ENCODE assay signal across 24 cellular contexts in genomic region chr11:110955797-110956196, GRCh38.
DNase-seq lines count a peak whose midpoint lies in the region; ATAC-seq, FAIRE-seq and TF ChIP-seq lines count a peak whose summit lies in the region.
"Had no signal": no experiment of that assay in that cellular context is flagged by ENCODE, and none has a peak within 500 bp of the region (broad histone marks: within the 10 kb centered on the region; RNA-seq: fewer than 3 reads in every experiment).

No MANE protein-coding gene starts in this region.

- H3K36me3 ChIP-seq in astrocyte (ENCODE audit: insufficient read depth, low read length) (no peaks in the 10 kb centered on the region), upper lobe of right lung (no peaks in the 10 kb centered on the region), ascending aorta (no peaks in the 10 kb centered on the region)

- H3K4me2 ChIP-seq in astrocyte (ENCODE audit: low read length), result no peak overlapping the region
- H3K4me2 ChIP-seq: SK-N-SH had no signal

- ATAC-seq in upper lobe of right lung (peak; percentile 36), HG03354 (IDR thresholded peaks at IDR 0.05; ENCODE audit: poor library complexity, severe bottlenecking, unreplicated experiment) (no peak)

- no peak for TF ChIP-seq CTCF in astrocyte (IDR thresholded peaks at IDR 0.05; ENCODE audit: insufficient read depth, low read depth, low read length)
- TF ChIP-seq CTCF in upper lobe of right lung (IDR thresholded peaks at IDR 0.05), result no peak
- no peak for TF ChIP-seq CTCF in ascending aorta (IDR thresholded peaks at IDR 0.05)

- FAIRE-seq in astrocyte (lab: Jason Lieb, UNC), result no peak
- FAIRE-seq: H54 had no signal

- H3K36me3 Mint-ChIP-seq in astrocyte (ENCODE audit: low read depth, unreplicated experiment), result no peaks in the 10 kb centered on the region
- H3K36me3 Mint-ChIP-seq in activated CD4-positive, alpha-beta T cell treated with anti-CD3 and anti-CD28 coated beads, Interleukin-2, amount 10 ng/mL, durations not matched to agents 24 days and 14 days (ENCODE audit: low read depth), result no peaks in the 10 kb centered on the region
- H3K36me3 Mint-ChIP-seq: IgD-negative memory B cell had no signal

- H3K27ac ChIP-seq in astrocyte (ENCODE audit: low read depth, low read length) (no peak overlapping the region), upper lobe of right lung (no peak overlapping the region), ascending aorta (no peak overlapping the region)
- H3K27ac ChIP-seq: HL-60 had no signal

- H3K4me3 Mint-ChIP-seq in astrocyte (ENCODE audit: unreplicated experiment), result no peak overlapping the region
- no peak overlapping the region for H3K4me3 Mint-ChIP-seq in activated CD4-positive, alpha-beta T cell treated with anti-CD3 and anti-CD28 coated beads, Interleukin-2, amount 10 ng/mL, durations not matched to agents 24 days and 14 days
- H3K4me3 Mint-ChIP-seq: B cell, IgD-negative memory B cell had no signal

- intact Hi-C loops in upper lobe of right lung (cut with DNase I), result no loop called here
- intact Hi-C loops in activated CD4-positive, alpha-beta T cell treated with anti-CD3 and anti-CD28 coated beads, Interleukin-2, amount 10 ng/mL, durations not matched to agents 24 days and 14 days (cut with micrococcal nuclease), result no loop called here
- intact Hi-C loops in ascending aorta (cut with DNase I), result no loop called here

- H3K9me3 Mint-ChIP-seq in astrocyte (ENCODE audit: unreplicated experiment), result no peaks in the 10 kb centered on the region
- no peaks in the 10 kb centered on the region for H3K9me3 Mint-ChIP-seq in activated CD4-positive, alpha-beta T cell treated with anti-CD3 and anti-CD28 coated beads, Interleukin-2, amount 10 ng/mL, durations not matched to agents 24 days and 14 days
- H3K9me3 Mint-ChIP-seq: IgD-negative memory B cell had no signal

- H3K79me2 ChIP-seq in astrocyte (ENCODE audit: insufficient read depth, low read length), result no peaks in the 10 kb centered on the region

- no peaks in the 10 kb centered on the region for H3K4me1 ChIP-seq in astrocyte (ENCODE audit: insufficient read depth, low read length)
- H3K4me1 ChIP-seq in upper lobe of right lung, result peaks cover 6% of the 10 kb centered on the region
- H3K4me1 ChIP-seq in ascending aorta, result no peaks in the 10 kb centered on the region

- DNase-seq in NOMO-1 treated with DMSO at 0.1 percent for 48 hours (lab: John Stamatoyannopoulos, UW; ENCODE audit: unreplicated experiment) (peak; percentile 1), NOMO-1 (lab: John Stamatoyannopoulos, UW; ENCODE audit: unreplicated experiment in 2 of 2) (no peak), astrocyte (ENCODE audit: low read depth) (peak; percentile 54), kidney tubule cell (ENCODE audit: low spot score) (peak; percentile 4), upper lobe of right lung (no peak), ascending aorta (ENCODE audit: low spot score in 2 of 2) (no peak)
- no peak for DNase-seq in activated CD4-positive, alpha-beta T cell treated with anti-CD3 and anti-CD28 coated beads, Interleukin-2, amount 10 ng/mL, durations not matched to agents 24 days and 14 days
- DNase-seq: 8988T; COR-L47; GF-D8; Karpas-422; NCI-H1092; NCI-H146; NCI-H2029 treated with DMSO at 0.1 percent for 48 hours; NCI-H748 treated with DMSO at 0.1 percent for 48 hours; NK-92 treated with Interleukin-12 subunit alpha and Interleukin-12 subunit beta, amount 100 ng/mL, for 24 hours; RPMI8226; SHP77 treated with DMSO at 0.1 percent for 48 hours; SK-N-SH had no signal

- no peak overlapping the region for H3K9ac ChIP-seq in astrocyte (ENCODE audit: low read length)
- H3K9ac ChIP-seq: SK-N-SH had no signal

- no peak overlapping the region for H3K27ac Mint-ChIP-seq in astrocyte (ENCODE audit: unreplicated experiment)
- H3K27ac Mint-ChIP-seq in activated CD4-positive, alpha-beta T cell treated with anti-CD3 and anti-CD28 coated beads, Interleukin-2, amount 10 ng/mL, durations not matched to agents 24 days and 14 days, result no peak overlapping the region
- H3K27ac Mint-ChIP-seq: B cell had no signal

- H3K27me3 Mint-ChIP-seq in astrocyte (ENCODE audit: low read depth, unreplicated experiment), result no peaks in the 10 kb centered on the region
- H3K27me3 Mint-ChIP-seq in activated CD4-positive, alpha-beta T cell treated with anti-CD3 and anti-CD28 coated beads, Interleukin-2, amount 10 ng/mL, durations not matched to agents 24 days and 14 days, result peaks cover 2% of the 10 kb centered on the region

- H3K4me1 Mint-ChIP-seq in astrocyte (ENCODE audit: low read depth, unreplicated experiment), result no peaks in the 10 kb centered on the region
- H3K4me1 Mint-ChIP-seq in activated CD4-positive, alpha-beta T cell treated with anti-CD3 and anti-CD28 coated beads, Interleukin-2, amount 10 ng/mL, durations not matched to agents 24 days and 14 days, result no peaks in the 10 kb centered on the region
- H3K4me1 Mint-ChIP-seq: B cell, IgD-negative memory B cell had no signal

- no peak overlapping the region for H2AFZ ChIP-seq in astrocyte (ENCODE audit: low read depth, low read length)

- H3K9me3 ChIP-seq in astrocyte (ENCODE audit: insufficient read depth, low read depth, low read length) (no peaks in the 10 kb centered on the region), upper lobe of right lung (no peaks in the 10 kb centered on the region), ascending aorta (no peaks in the 10 kb centered on the region)
- H3K9me3 ChIP-seq: SK-N-SH had no signal

- H3K4me3 ChIP-seq in astrocyte (ENCODE audit: insufficient read depth, low read depth, low read length), result no peak overlapping the region
- H3K4me3 ChIP-seq in upper lobe of right lung, result no peak overlapping the region
- H3K4me3 ChIP-seq in ascending aorta, result no peak overlapping the region

- H3K27me3 ChIP-seq in astrocyte (ENCODE audit: insufficient read depth, low read length) (no peaks in the 10 kb centered on the region), upper lobe of right lung (no peaks in the 10 kb centered on the region), ascending aorta (no peaks in the 10 kb centered on the region)

- H4K20me1 ChIP-seq in astrocyte (ENCODE audit: insufficient read depth, low read length), result no peaks in the 10 kb centered on the region

Comparison
In these comparisons a context has a peak if more than half of its experiments do, and no peak if none do; other contexts are left out.
1. DNase-seq: peak in NOMO-1 treated with DMSO at 0.1 percent for 48 hours (single experiment), astrocyte (single experiment) and kidney tubule cell (single experiment); none in NOMO-1 (0 of 2), upper lobe of right lung (single experiment), activated CD4-positive, alpha-beta T cell treated with anti-CD3 and anti-CD28 coated beads, Interleukin-2, amount 10 ng/mL, durations not matched to agents 24 days and 14 days (single experiment) and ascending aorta (0 of 2).